In the genomic region with DNA sequence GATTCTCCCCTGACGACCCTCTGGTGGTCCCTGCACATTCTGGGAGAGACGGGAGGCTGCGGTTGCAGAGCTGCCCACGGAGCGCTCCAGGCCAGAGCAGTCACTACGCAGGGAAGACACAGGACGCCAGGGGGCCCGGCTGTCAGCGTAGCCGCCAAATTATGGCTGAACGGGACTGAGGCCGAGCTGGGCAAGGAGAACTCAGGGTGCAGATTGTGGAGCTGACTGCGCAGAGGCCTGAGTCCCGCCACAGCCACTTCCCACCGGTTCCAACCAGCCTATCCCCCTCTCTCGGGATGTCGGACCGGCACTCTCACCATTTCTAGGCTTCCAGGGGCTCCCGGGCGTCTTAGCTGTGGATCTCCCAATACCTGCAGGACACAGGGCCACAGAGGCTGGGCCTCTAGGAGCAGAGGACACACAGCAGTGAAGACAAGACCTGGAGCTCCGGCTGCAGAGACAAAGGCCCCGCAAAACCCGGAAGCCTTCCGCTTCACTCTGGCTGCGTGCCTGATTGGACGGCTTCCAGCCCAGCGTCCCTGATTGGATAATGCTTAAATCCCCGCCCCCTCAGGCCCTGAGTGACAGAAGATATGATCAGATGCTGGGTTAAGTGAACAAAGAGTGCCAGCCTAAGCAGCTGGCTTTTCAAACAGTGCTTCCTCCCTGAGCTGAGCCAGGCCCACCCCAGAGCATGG, we compare ENCODE assay signal across 8 cellular contexts. TPM values are rescaled to one million over a fixed set of nuclear protein-coding genes. Genes with fewer than 3 reads are reported as not detected.
DNase-seq lines count a peak whose midpoint lies in the region; ATAC-seq and TF ChIP-seq lines count a peak whose summit lies in the region.

A gene (minus strand): TSS at position 461 of the 698 bp plus-strand sequence. CDS start 141 bp downstream, at position 320.

- peak within 1 kb of the TSS; percentile 69 for H3K14ac ChIP-seq in trophoblast cell (ENCODE audit: low read length)

- H3K79me2 ChIP-seq in trophoblast cell (ENCODE audit: control insufficient read depth, insufficient read depth, low read length, poor library complexity), result peaks cover 10% of the 10 kb centered on the region

- H2BK5ac ChIP-seq in trophoblast cell (ENCODE audit: low read depth, low read length, poor library complexity), result peak within 1 kb of the TSS; percentile 78

- peak within 1 kb of the TSS; percentile 93 for H3K9ac ChIP-seq in trophoblast cell (ENCODE audit: low read length)

- ATAC-seq in GM21723 (IDR thresholded peaks at IDR 0.05; ENCODE audit: unreplicated experiment), result peak; percentile 90

- no peak within 1 kb of the TSS for H3K23ac ChIP-seq in trophoblast cell (ENCODE audit: low read length)

- H4K8ac ChIP-seq in trophoblast cell (ENCODE audit: low read depth, low read length), result peak within 1 kb of the TSS; percentile 79

- peak within 1 kb of the TSS; percentile 90 for H3K4me2 ChIP-seq in trophoblast cell (ENCODE audit: low read length)

- peak in 4 of 5 experiments; percentile 4 to 45 (median 20) for TF ChIP-seq CTCF in tibial nerve (IDR thresholded peaks at IDR 0.05)

- H3K36me3 ChIP-seq in trophoblast cell (ENCODE audit: control insufficient read depth in 1 of 2, insufficient read depth in 2 of 2, low read length in 2 of 2), result peaks cover under 1 to 8% of the 10 kb centered on the region in 2 experiments
- peaks cover 0 to 33% (median 6%) of the 10 kb centered on the region in 3 donors for H3K36me3 ChIP-seq in tibial nerve

- peak in 1 of 2 donors; percentile 53 for TF ChIP-seq POLR2A in tibial nerve (IDR thresholded peaks at IDR 0.05)

- H3K18ac ChIP-seq in trophoblast cell (ENCODE audit: low read length), result peak within 1 kb of the TSS; percentile 8

- H3K79me1 ChIP-seq in trophoblast cell (ENCODE audit: low read length), result peaks cover 6% of the 10 kb centered on the region

- no peak within 1 kb of the TSS for H2AFZ ChIP-seq in trophoblast cell (ENCODE audit: insufficient read depth, low read length, poor library complexity)

- TF ChIP-seq EP300 in tibial nerve (IDR thresholded peaks at IDR 0.05), result peak in 1 of 2 donors; percentile 78

- H3K4me3 ChIP-seq in trophoblast cell (ENCODE audit: low read depth, low read length), result peak within 1 kb of the TSS; percentile 88
- H3K4me3 ChIP-seq in tibial nerve, result peak within 1 kb of the TSS; percentile 60 to 82 (median 64)

- peaks cover 3% of the 10 kb centered on the region for H3K9me3 ChIP-seq in trophoblast cell (ENCODE audit: insufficient read depth, low read depth, low read length)
- peaks cover 0 to 28% (median 6%) of the 10 kb centered on the region in 4 donors for H3K9me3 ChIP-seq in tibial nerve

- intact Hi-C loops in cardiac septum (cut with DNase I), result loop anchor here (5.0 to 10.0 kb wide), 4 partner anchors 99 to 357 kb away; a partner anchor contains a TSS

- WGBS in adipose tissue, 3 donors, result 0% methylated on average over 27 to 28 of the region's 28 CpGs
- no CpG with 5 or more reads among the region's 28 CpGs for WGBS in trophoblast cell (ENCODE audit: extremely low coverage, insufficient coverage, insufficient read length)
- 1% methylated on average over 16 to 23 of the region's 28 CpGs for WGBS in tibial nerve, 2 donors

- H2BK120ac ChIP-seq in trophoblast cell (ENCODE audit: insufficient read depth, low read length, poor library complexity), result peak within 1 kb of the TSS; percentile 6

- peak within 1 kb of the TSS; percentile 67 for H4K91ac ChIP-seq in trophoblast cell (ENCODE audit: low read depth, low read length)

- peak within 1 kb of the TSS; percentile 35 for H3K4ac ChIP-seq in trophoblast cell (ENCODE audit: low read depth, low read length)

- H3K27ac ChIP-seq in adipose tissue (ENCODE audit: low read depth, low read length), result peak within 1 kb of the TSS; percentile 6
- H3K27ac ChIP-seq in trophoblast cell (ENCODE audit: low read depth, low read length), result peak within 1 kb of the TSS; percentile 77
- H3K27ac ChIP-seq in tibial nerve, result peak within 1 kb of the TSS; percentile 79 to 89 (median 84)

- DNase-seq in EH (ENCODE audit: low read depth) (peak; percentile 93), Kasumi-1 (lab: John Stamatoyannopoulos, UW) (peak; percentile 77 to 84), SW 1271 (lab: John Stamatoyannopoulos, UW) (peak; percentile 88 to 93), cardiac septum (ENCODE audit: low spot score) (peak; percentile 96), trophoblast cell (peak; percentile 97), tibial nerve (ENCODE audit: low spot score in 2 of 2) (peak; percentile 95 to 99)

- H3K4me1 ChIP-seq in trophoblast cell (ENCODE audit: control insufficient read depth in 1 of 2, insufficient read depth in 2 of 2, low read length in 2 of 2) (peaks cover 0 to 3% of the 10 kb centered on the region in 2 experiments), tibial nerve (peaks cover 0 to 18% (median 3%) of the 10 kb centered on the region in 4 donors)

- no peak within 1 kb of the TSS for H2AK5ac ChIP-seq in trophoblast cell (ENCODE audit: low read length)

- no peaks in the 10 kb centered on the region for H3K27me3 ChIP-seq in trophoblast cell (ENCODE audit: insufficient read depth, low read length)
- no peaks in the 10 kb centered on the region for H3K27me3 ChIP-seq in tibial nerve

- no peak within 1 kb of the TSS for H2BK12ac ChIP-seq in trophoblast cell (ENCODE audit: low read length)

- peak within 1 kb of the TSS; percentile 88 for H4K12ac ChIP-seq in trophoblast cell (ENCODE audit: low read depth, low read length)

RNA-seq across cellular contexts. Expression of the gene that starts here (rescaled TPM):
- 1 to 10 TPM; 2.1 to 6.8 (median 2.4) TPM for polyA plus RNA-seq in adipose tissue
- total RNA-seq in cardiac septum (3.3 TPM), tibial nerve (10 to 100 TPM in 3 of 4 donors, 1 to 10 TPM in 1; 9.8 to 18.0 (median 13.1) TPM)
- 16.2 TPM in 2 replicates for polyA plus RNA-seq in trophoblast cell (2013)

Comparison
In these comparisons a context has a peak if more than half of its experiments do, and no peak if none do; other contexts are left out.
1. Peak in every context shown above with its lines: DNase-seq, ATAC-seq, H3K4me3 ChIP-seq and H3K27ac ChIP-seq.
2. H3K27ac ChIP-seq: peak in every context shown above with its lines; median percentile 84 in tibial nerve; 77 in trophoblast cell; 6 in adipose tissue.